ENCODE assay signal across 1 cellular context in genomic region chr3:26536955-26537354, GRCh38.
TF ChIP-seq lines count a peak whose summit lies in the region.

No MANE protein-coding gene starts in this region.

TF ChIP-seq in K562, 482 proteins besides CTCF, POLR2A, EP300 and RAD21 (continued from another document):
- TF ChIP-seq, protein P1, sequence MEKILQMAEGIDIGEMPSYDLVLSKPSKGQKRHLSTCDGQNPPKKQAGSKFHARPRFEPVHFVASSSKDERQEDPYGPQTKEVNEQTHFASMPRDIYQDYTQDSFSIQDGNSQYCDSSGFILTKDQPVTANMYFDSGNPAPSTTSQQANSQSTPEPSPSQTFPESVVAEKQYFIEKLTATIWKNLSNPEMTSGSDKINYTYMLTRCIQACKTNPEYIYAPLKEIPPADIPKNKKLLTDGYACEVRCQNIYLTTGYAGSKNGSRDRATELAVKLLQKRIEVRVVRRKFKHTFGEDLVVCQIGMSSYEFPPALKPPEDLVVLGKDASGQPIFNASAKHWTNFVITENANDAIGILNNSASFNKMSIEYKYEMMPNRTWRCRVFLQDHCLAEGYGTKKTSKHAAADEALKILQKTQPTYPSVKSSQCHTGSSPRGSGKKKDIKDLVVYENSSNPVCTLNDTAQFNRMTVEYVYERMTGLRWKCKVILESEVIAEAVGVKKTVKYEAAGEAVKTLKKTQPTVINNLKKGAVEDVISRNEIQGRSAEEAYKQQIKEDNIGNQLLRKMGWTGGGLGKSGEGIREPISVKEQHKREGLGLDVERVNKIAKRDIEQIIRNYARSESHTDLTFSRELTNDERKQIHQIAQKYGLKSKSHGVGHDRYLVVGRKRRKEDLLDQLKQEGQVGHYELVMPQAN (IDR thresholded peaks at IDR 0.05; ENCODE audit: borderline replicate concordance) = no peak
- TF ChIP-seq XRCC3 (IDR thresholded peaks at IDR 0.05) = no peak
- no peak for TF ChIP-seq PRPF4 (IDR thresholded peaks at IDR 0.05; ENCODE audit: insufficient read depth, low read depth, low read length, poor library complexity, severe bottlenecking)
- peak; percentile 49; the same call in 1 of the 2 replicates for TF ChIP-seq MAFG (tag; conservative IDR thresholded peaks at IDR 0.05)
- TF ChIP-seq PHF21A (IDR thresholded peaks at IDR 0.05; ENCODE audit: borderline replicate concordance, low read depth) = no peak
- peak; percentile 35; the same call in 1 of the 2 replicates for TF ChIP-seq MAFK (IDR thresholded peaks at IDR 0.05; ENCODE audit: low read length)
- no peak for TF ChIP-seq RBM39 (optimal IDR thresholded peaks at IDR 0.05; ENCODE audit: low read depth, low read length)
